Comparison of ENCODE assay signal across 10 cellular contexts in the genomic region with DNA sequence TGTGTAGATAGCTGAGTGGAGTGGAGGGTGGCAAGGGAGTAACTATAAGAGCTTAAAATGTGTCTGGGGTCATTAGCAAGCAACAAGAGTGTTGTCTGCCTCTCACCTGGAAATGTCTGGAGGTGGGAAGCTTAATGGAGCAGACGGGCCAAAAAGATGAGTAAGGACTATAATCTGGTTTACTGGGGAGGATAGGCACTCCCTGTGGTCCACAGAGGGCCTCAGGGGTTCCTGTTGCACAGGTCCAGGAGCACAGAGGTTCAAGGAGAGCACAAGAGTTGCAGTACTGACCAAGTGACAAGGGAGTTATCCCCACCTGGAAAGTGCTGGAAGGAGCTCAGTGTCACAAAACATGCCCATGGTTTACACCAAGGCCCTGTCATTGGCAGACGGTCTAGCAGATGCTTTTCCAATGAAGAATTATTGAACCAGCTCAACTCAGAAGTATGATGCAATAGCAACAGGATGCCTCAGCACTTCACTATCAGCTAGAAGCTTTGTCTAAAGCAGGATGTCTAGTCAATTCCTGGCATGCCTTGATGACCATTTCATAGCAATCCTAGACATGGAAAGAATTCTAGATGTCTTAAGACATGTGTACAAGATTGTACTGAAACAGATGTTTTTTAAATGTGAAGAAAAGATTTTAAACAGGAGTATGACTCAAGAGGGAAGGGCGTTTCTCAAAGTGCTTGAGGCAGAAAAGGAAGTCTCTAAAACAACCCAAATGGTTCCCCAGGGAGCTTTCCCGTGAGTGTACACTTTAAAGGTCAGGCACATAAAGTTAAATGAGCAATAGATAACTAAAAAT.
A peak's percentile ranks its signal among the peaks of the same experiment; 100 is the strongest.
DNase-seq lines count a peak whose midpoint lies in the region; ATAC-seq, FAIRE-seq and TF ChIP-seq lines count a peak whose summit lies in the region.
"Had no signal": no experiment of that assay in that cellular context is flagged by ENCODE, and none has a peak within 500 bp of the region (broad histone marks: within the 10 kb centered on the region; RNA-seq: fewer than 3 reads in every experiment).

No MANE protein-coding gene starts in this region.

- H3K79me2 ChIP-seq in H1 (ENCODE audit: control insufficient read depth in 1 of 2, insufficient read depth in 2 of 2, low read length in 2 of 2): no peaks in the 10 kb centered on the region

- no peak for TF ChIP-seq POLR2A in NB4 (IDR thresholded peaks at IDR 0.05; ENCODE audit: extremely low read depth, insufficient read length)
- no peak for TF ChIP-seq POLR2A in H1 (IDR thresholded peaks at IDR 0.05; ENCODE audit: control extremely low read depth in 1 of 2, low read depth in 2 of 2, low read length in 2 of 2)

- no peak overlapping the region for H3K18ac ChIP-seq in H1 (ENCODE audit: extremely low read depth, low read length)

- DNase-seq in AG10803 (ENCODE audit: low read depth) (peak; percentile 100), NB4 (ENCODE audit: low read depth) (peak; percentile 69), H1 (ENCODE audit: low read depth in 1 of 2, low spot score in 2 of 2) (no peak), ureter (ENCODE audit: low spot score) (no peak), SIG-M5 treated with dmso at 0.1 percent for 504 hours (lab: John Stamatoyannopoulos, UW; ENCODE audit: unreplicated experiment) (no peak)
- DNase-seq: Peyer's patch; stimulated activated CD4-positive, alpha-beta T cell treated with anti-CD3 and anti-CD28 coated beads, Interleukin-4, amount 100 ng/mL, for 24 hours had no signal

- no peak overlapping the region for H2AFZ ChIP-seq in H1 (ENCODE audit: low read length)

- no peak for ATAC-seq in HG03432 (IDR thresholded peaks at IDR 0.05; ENCODE audit: unreplicated experiment)
- ATAC-seq in HG03097 (IDR thresholded peaks at IDR 0.05; ENCODE audit: low FRiP score, unreplicated experiment): no peak

- no peak overlapping the region for H2BK12ac ChIP-seq in H1 (ENCODE audit: low read depth, low read length)

- H2BK15ac ChIP-seq in H1 (ENCODE audit: low read length): no peak overlapping the region

- H4K8ac ChIP-seq in H1 (ENCODE audit: extremely low read depth, insufficient read depth, low read length): no peak overlapping the region

- H3K9me3 ChIP-seq in H1 (ENCODE audit: insufficient read depth in 2 of 2, low read depth in 1 of 2, low read length in 1 of 2) (no peaks in the 10 kb centered on the region), mesodermal cell (ENCODE audit: control insufficient read depth, low read length) (no peaks in the 10 kb centered on the region)
- H3K9me3 ChIP-seq: Peyer's patch had no signal

- 0 out of 2 replicates have a peak, but pooled peaks have one; percentile 4 for TF ChIP-seq CTCF in AG10803 (conservative IDR thresholded peaks at IDR 0.05; ENCODE audit: low read length)
- TF ChIP-seq CTCF in NB4 (IDR thresholded peaks at IDR 0.05; ENCODE audit: low read depth, low read length): no peak
- no peak for TF ChIP-seq CTCF in H1 (IDR thresholded peaks at IDR 0.05; ENCODE audit: control extremely low read depth in 1 of 3, insufficient read depth in 1 of 3, low read depth in 1 of 3, low read length in 3 of 3)

- no peaks in the 10 kb centered on the region for H4K20me1 ChIP-seq in H1 (replicated peaks in 1 of 2; ENCODE audit: control insufficient read depth in 1 of 2, insufficient read depth in 2 of 2, low read length in 2 of 2)

- no peak overlapping the region for H3K4ac ChIP-seq in H1 (replicated peaks; ENCODE audit: insufficient read length, low read depth, low read length)

- no peak for TF ChIP-seq EP300 in H1 (IDR thresholded peaks at IDR 0.05; ENCODE audit: borderline replicate concordance in 1 of 2, low read depth in 2 of 2, low read length in 2 of 2)

- H3K27me3 ChIP-seq in H1 (replicated peaks in 1 of 4; ENCODE audit: control insufficient read depth in 3 of 4, extremely low read depth in 1 of 4, insufficient read depth in 3 of 4, low read length in 3 of 4): no peaks in the 10 kb centered on the region
- H3K27me3 ChIP-seq: Peyer's patch had no signal

- no peak overlapping the region for H2AK5ac ChIP-seq in H1 (ENCODE audit: low read depth, low read length)

- H3K27ac ChIP-seq in H1 (ENCODE audit: low read depth, low read length) (no peak overlapping the region), mesodermal cell (ENCODE audit: low read depth, low read length, severe bottlenecking) (peak overlapping the region; percentile 23)
- H3K27ac ChIP-seq: Peyer's patch had no signal

- no peak overlapping the region for H3K23ac ChIP-seq in H1 (ENCODE audit: insufficient read length)

- H3K4me1 ChIP-seq in H1 (replicated peaks in 1 of 4; ENCODE audit: control insufficient read depth in 3 of 4, insufficient read depth in 4 of 4, low read length in 3 of 4) (no peaks in the 10 kb centered on the region), mesodermal cell (ENCODE audit: control insufficient read depth, insufficient read depth, low read length, poor library complexity, severe bottlenecking) (peaks cover 11% of the 10 kb centered on the region)
- H3K4me1 ChIP-seq: Peyer's patch had no signal

- no peak overlapping the region for H3K14ac ChIP-seq in H1 (ENCODE audit: insufficient read length)

- CTCF ChIA-PET in H1 (lab: Charles Lee; ENCODE audit: partially characterized antibody): interaction anchor here (1.1 to 2.6 kb wide), 3 partner anchors 8 to 132 kb away, joined by 3 to 8 read pairs (median 7); no protein-coding TSS in a partner anchor

- no peak overlapping the region for H3K4me2 ChIP-seq in H1 (ENCODE audit: insufficient read depth in 1 of 2, low read depth in 2 of 2, low read length in 2 of 2)

- POLR2A ChIA-PET in H1 (lab: Charles Lee; ENCODE audit: partially characterized antibody): no interaction called here

- TF ChIP-seq RAD21 in H1 (IDR thresholded peaks at IDR 0.05 in 1 of 2, conservative IDR thresholded peaks at IDR 0.05 in 1 of 2; ENCODE audit: low read depth in 2 of 2, low read length in 2 of 2): no peak

- 88% methylated on average over 4 of the region's 4 CpGs; no CpG with 5 or more reads in 1 of the 2 experiments for WGBS in H1 (ENCODE audit: extremely low coverage in 1 of 2, insufficient coverage in 1 of 2, insufficient read length in 1 of 2, insufficient replicate concordance in 2 of 2, low coverage in 1 of 2, low lambda C conversion rate in 2 of 2, missing lambda C conversion rate in 1 of 2), 2 experiments
- WGBS in mesodermal cell (ENCODE audit: insufficient coverage in 2 of 2), 2 experiments: 89 to 91% methylated on average over 3 to 4 of the region's 4 CpGs

- no peak overlapping the region for H2BK120ac ChIP-seq in H1 (replicated peaks; ENCODE audit: low read depth, low read length)

- no peak overlapping the region for H2BK20ac ChIP-seq in H1 (ENCODE audit: low read length)

- H4K91ac ChIP-seq in H1 (replicated peaks; ENCODE audit: insufficient read length, low read length): no peak overlapping the region

- no peak overlapping the region for H3K9ac ChIP-seq in H1 (replicated peaks in 1 of 4; ENCODE audit: extremely low read depth in 1 of 4, low read depth in 3 of 4, low read length in 3 of 4)

- FAIRE-seq in H1 (lab: Jason Lieb, UNC): no peak

- H2BK5ac ChIP-seq in H1 (ENCODE audit: low read depth, low read length): no peak overlapping the region

- no peak overlapping the region for H4K5ac ChIP-seq in H1 (ENCODE audit: insufficient read length, low read depth, low read length)

- H3K36me3 ChIP-seq in H1 (ENCODE audit: control insufficient read depth in 2 of 4, insufficient read depth in 4 of 4, low read length in 3 of 4): no peaks in the 10 kb centered on the region
- H3K36me3 ChIP-seq in mesodermal cell (ENCODE audit: control insufficient read depth, insufficient read depth, low read length): no peaks in the 10 kb centered on the region
- H3K36me3 ChIP-seq: Peyer's patch had no signal

- no peak overlapping the region for H3K56ac ChIP-seq in H1 (replicated peaks; ENCODE audit: insufficient read length, low read depth, low read length)

- no peaks in the 10 kb centered on the region for H3K23me2 ChIP-seq in H1 (ENCODE audit: low read depth, low read length)

- no peaks in the 10 kb centered on the region for H3K79me1 ChIP-seq in H1 (ENCODE audit: low read depth, low read length)

- H3K4me3 ChIP-seq in AG10803 (ENCODE audit: low read length) (no peak overlapping the region), NB4 (ENCODE audit: low read depth, low read length) (no peak overlapping the region), H1 (ENCODE audit: extremely low read depth in 1 of 4, insufficient read depth in 2 of 4, low read depth in 3 of 4, low read length in 4 of 4) (no peak overlapping the region), mesodermal cell (ENCODE audit: extremely low read depth, insufficient read depth, low read length, poor library complexity, severe bottlenecking) (no peak overlapping the region)
- H3K4me3 ChIP-seq: Peyer's patch had no signal

TF ChIP-seq in H1, 55 proteins besides CTCF, POLR2A, EP300 and RAD21:
- TF ChIP-seq ASH2L (IDR thresholded peaks at IDR 0.05; ENCODE audit: low read length) (no peak), CEBPB (IDR thresholded peaks at IDR 0.05; ENCODE audit: low read depth, low read length) (peak; percentile 41; the same call in 1 of the 2 replicates), ZNF274 (IDR thresholded peaks at IDR 0.05; ENCODE audit: borderline replicate concordance, extremely low read depth, low read length) (no peak)
TF ChIP-seq in H1: peak in this region for 1.

Comparison
In these comparisons a context has a peak if more than half of its experiments do, and no peak if none do; other contexts are left out.
1. DNase-seq: peak in AG10803 (single experiment) and NB4 (single experiment); none in H1 (0 of 2), ureter (single experiment) and SIG-M5 treated with dmso at 0.1 percent for 504 hours (single experiment).